ENCODE assay signal across 8 cellular contexts in the genomic region with DNA sequence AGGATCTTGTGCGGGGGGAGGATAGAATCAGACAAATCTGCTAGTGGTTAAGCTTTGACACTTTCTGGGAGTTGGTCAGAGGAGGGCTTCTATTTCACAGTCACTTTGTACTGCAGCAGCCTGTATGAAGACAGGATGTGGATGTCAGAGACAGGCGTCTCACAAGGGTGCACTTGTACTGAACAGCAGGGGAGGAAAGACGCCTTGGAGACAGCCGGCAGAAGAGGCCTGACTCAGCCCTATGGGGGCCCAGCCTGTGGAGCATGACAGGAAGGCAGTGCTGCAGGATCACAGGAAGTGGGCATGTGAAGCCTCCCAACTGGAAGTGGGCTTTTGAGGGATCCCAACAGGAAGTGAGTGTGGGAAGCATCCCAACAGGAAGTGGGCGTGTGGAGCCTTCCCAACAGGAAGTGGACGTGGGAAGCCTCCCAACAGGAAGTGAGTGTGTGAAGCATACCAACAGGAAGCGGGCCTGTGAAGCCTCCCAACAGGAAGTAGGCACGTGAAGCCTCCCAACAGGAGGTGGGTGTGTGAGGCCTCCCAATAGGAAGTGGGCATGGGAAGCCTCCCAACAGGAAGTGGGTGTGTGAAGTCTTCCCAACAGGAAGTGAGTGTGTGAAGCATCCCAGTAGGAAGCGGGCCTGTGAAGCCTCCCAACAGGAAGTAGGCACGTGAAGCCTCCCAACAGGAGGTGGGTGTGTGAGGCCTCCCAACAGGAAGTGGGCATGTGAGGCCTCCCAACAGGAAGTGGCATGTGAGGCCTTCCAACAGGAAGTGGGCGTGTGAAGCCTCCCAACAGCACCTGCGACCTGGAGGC.
DNase-seq lines count a peak whose midpoint lies in the region; ATAC-seq and TF ChIP-seq lines count a peak whose summit lies in the region.

No MANE protein-coding gene starts in this region.

- no peaks in the 10 kb centered on the region for H3K36me3 ChIP-seq in left ventricle myocardium inferior

- peaks cover 20 to 21% of the 10 kb centered on the region in 2 donors for H3K9me3 Mint-ChIP-seq in stimulated activated naive B cell treated with anti-CD40 and anti-IgM and Interleukin-4, amounts not matched to agents 10 μg/mL and 1 μg/mL and 100 μg/mL, for 72 hours

- intact Hi-C loops in left ventricle myocardium inferior (cut with micrococcal nuclease) = no loop called here

- H3K4me3 Mint-ChIP-seq in stimulated activated naive B cell treated with anti-CD40 and anti-IgM and Interleukin-4, amounts not matched to agents 10 μg/mL and 1 μg/mL and 100 μg/mL, for 72 hours = peak overlapping the region; percentile 11 to 60

- H3K27me3 Mint-ChIP-seq in stimulated activated naive B cell treated with anti-CD40 and anti-IgM and Interleukin-4, amounts not matched to agents 10 μg/mL and 1 μg/mL and 100 μg/mL, for 72 hours = no peaks in the 10 kb centered on the region

- H3K4me3 ChIP-seq in left ventricle myocardium inferior = no peak overlapping the region

- peak; percentile 51 for DNase-seq in HK-2 (ENCODE audit: unreplicated experiment)
- DNase-seq in activated CD4-positive, alpha-beta T cell treated with anti-CD3 and anti-CD28 coated beads, Interleukin-2, amount 50 U/mL, for 48 hours = peak; percentile 38 to 41
- peak; percentile 16 for DNase-seq in left ventricle myocardium inferior
- peak; percentile 23 for DNase-seq in stimulated activated naive B cell treated with anti-CD40 and anti-IgM and Interleukin-4, amounts not matched to agents 10 μg/mL and 1 μg/mL and 100 μg/mL, for 72 hours
- no peak for DNase-seq in ACHN
- no peak for DNase-seq in SKM-1 treated with dmso at 0.1 percent for 144 hours (lab: John Stamatoyannopoulos, UW; ENCODE audit: unreplicated experiment)

- H3K9me3 ChIP-seq in left ventricle myocardium inferior (replicated peaks) = peaks cover 10% of the 10 kb centered on the region

- peak; percentile 77 to 83 for ATAC-seq in stimulated activated naive B cell treated with anti-CD40 and anti-IgM and Interleukin-4, amounts not matched to agents 10 μg/mL and 1 μg/mL and 100 μg/mL, for 72 hours (replicated peaks)
- ATAC-seq in HG02623 (IDR thresholded peaks at IDR 0.05; ENCODE audit: unreplicated experiment) (no peak), GM19351 (IDR thresholded peaks at IDR 0.05; ENCODE audit: unreplicated experiment) (no peak)

- peaks cover 20% of the 10 kb centered on the region in 2 donors for H3K4me1 Mint-ChIP-seq in stimulated activated naive B cell treated with anti-CD40 and anti-IgM and Interleukin-4, amounts not matched to agents 10 μg/mL and 1 μg/mL and 100 μg/mL, for 72 hours

- peak overlapping the region; percentile 97 for H3K27ac Mint-ChIP-seq in stimulated activated naive B cell treated with anti-CD40 and anti-IgM and Interleukin-4, amounts not matched to agents 10 μg/mL and 1 μg/mL and 100 μg/mL, for 72 hours

- no peak for TF ChIP-seq CTCF in left ventricle myocardium inferior (IDR thresholded peaks at IDR 0.05; ENCODE audit: borderline replicate concordance)

- H3K36me3 Mint-ChIP-seq in stimulated activated naive B cell treated with anti-CD40 and anti-IgM and Interleukin-4, amounts not matched to agents 10 μg/mL and 1 μg/mL and 100 μg/mL, for 72 hours = peaks cover 11 to 16% of the 10 kb centered on the region in 2 donors

- in situ Hi-C loops in ACHN (cut with HindIII; ENCODE audit: low pct_ligation_motif_present, low pct_unique_long_range_greater_than_20kb, low sequenced_read_pairs) = no loop called here

- peaks cover 6% of the 10 kb centered on the region for H3K27me3 ChIP-seq in left ventricle myocardium inferior (ENCODE audit: low read depth)

- H3K4me1 ChIP-seq in left ventricle myocardium inferior = peaks cover 6% of the 10 kb centered on the region

- H3K27ac ChIP-seq in left ventricle myocardium inferior (replicated peaks) = peak overlapping the region; percentile 77

Comparison
In these comparisons a context has a peak if more than half of its experiments do, and no peak if none do; other contexts are left out.
1. DNase-seq: peak in HK-2 (single experiment), activated CD4-positive, alpha-beta T cell treated with anti-CD3 and anti-CD28 coated beads, Interleukin-2, amount 50 U/mL, for 48 hours (2 of 2), left ventricle myocardium inferior (single experiment) and stimulated activated naive B cell treated with anti-CD40 and anti-IgM and Interleukin-4, amounts not matched to agents 10 μg/mL and 1 μg/mL and 100 μg/mL, for 72 hours (single experiment); none in ACHN (single experiment) and SKM-1 treated with dmso at 0.1 percent for 144 hours (single experiment).
2. ATAC-seq: peak in stimulated activated naive B cell treated with anti-CD40 and anti-IgM and Interleukin-4, amounts not matched to agents 10 μg/mL and 1 μg/mL and 100 μg/mL, for 72 hours (2 of 2); none in HG02623 (single experiment) and GM19351 (single experiment).